37 cellular contexts compared by ENCODE assay signal in the genomic region with DNA sequence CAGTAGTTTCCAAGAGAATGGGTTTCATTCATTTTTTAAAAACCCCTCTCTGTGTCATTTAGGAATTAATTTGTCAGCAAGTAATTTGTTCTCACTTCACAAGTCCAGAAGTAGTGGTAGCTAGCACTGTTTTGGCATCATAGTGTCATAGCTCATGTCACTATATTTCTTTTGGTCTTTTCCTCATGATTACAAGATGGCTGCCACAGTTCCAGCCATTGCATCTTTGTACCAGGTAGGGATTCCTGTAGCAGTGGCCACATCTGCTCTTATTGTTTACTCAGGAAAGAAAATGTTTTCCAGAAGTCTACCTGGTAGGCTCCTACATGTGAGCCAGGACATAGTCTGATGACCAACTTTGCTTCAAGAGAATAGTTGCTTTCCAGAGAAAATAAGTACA. TPM values are rescaled to one million over a fixed set of nuclear protein-coding genes. Genes with fewer than 3 reads are reported as not detected.
"Had no signal": no experiment of that assay in that cellular context is flagged by ENCODE, and none has a peak within 500 bp of the region (broad histone marks: within the 10 kb centered on the region; RNA-seq: fewer than 3 reads in every experiment).

No MANE protein-coding gene starts in this region.

- DNase-seq: Kasumi-1, MG63, MM.1S, MV-4-11, NCI-H1048, NCI-H1092, NCI-H1092 treated with DMSO at 0.1 percent for 48 hours, NCI-H1105, NCI-H1105 treated with DMSO at 0.1 percent for 48 hours, NCI-H1417, NCI-H1417 treated with DMSO at 0.1 percent for 48 hours, NCI-H1436, NCI-H1436 treated with DMSO at 0.1 percent for 48 hours, NCI-H146, NCI-H1694, NCI-H1694 treated with DMSO at 0.1 percent for 48 hours, NCI-H187, NCI-H187 treated with DMSO at 0.1 percent for 48 hours, NCI-H1930, NCI-H2029, NCI-H2029 treated with DMSO at 0.1 percent for 48 hours, NCI-H2081, NCI-H2081 treated with DMSO at 0.1 percent for 48 hours, NCI-H2107, NCI-H2171, NCI-H2171 treated with DMSO at 0.1 percent for 48 hours, NCI-H2227 treated with DMSO at 0.1 percent for 48 hours, NCI-H226, NCI-H345, NCI-H446, NCI-H446 treated with DMSO at 0.1 percent for 48 hours, NCI-H510A, NCI-H510A treated with DMSO at 0.1 percent for 48 hours, NCI-H524, NCI-H524 treated with DMSO at 0.1 percent for 48 hours had no signal

- H3K9me3 ChIP-seq: MG63 had no signal

- H3K36me3 ChIP-seq: MG63 had no signal

- H3K4me3 ChIP-seq: MG63 had no signal

- H3K27me3 ChIP-seq: MG63 had no signal

RNA-seq across cellular contexts. Expression of a gene that starts 16.2 kb away (rescaled TPM):
- total RNA-seq: M059J, MCF 10A had no signal
